2 cellular contexts compared by ENCODE assay signal in genomic region chr12:71216725-71217579, GRCh38.
TF ChIP-seq lines count a peak whose summit lies in the region.

No MANE protein-coding gene starts in this region.

TF ChIP-seq in K562, 482 proteins besides CTCF, POLR2A, EP300 and RAD21 (continued from another document and continues in another):
- TF ChIP-seq TEAD4 (IDR thresholded peaks at IDR 0.05; ENCODE audit: low read length) (peak; percentile 36; the same call in 1 of the 2 replicates), TEAD4 (CRISPR knock-in tag; IDR thresholded peaks at IDR 0.05; ENCODE audit: borderline replicate concordance) (no peak), PATZ1 (CRISPR knock-in tag; IDR thresholded peaks at IDR 0.05; ENCODE audit: borderline replicate concordance) (no peak), CREM (IDR thresholded peaks at IDR 0.05; ENCODE audit: low read depth) (0 out of 2 replicates have a peak, but pooled peaks have one; percentile 15), CXXC5 (CRISPR knock-in tag; IDR thresholded peaks at IDR 0.05) (no peak), ZNF639 (CRISPR knock-in tag; conservative IDR thresholded peaks at IDR 0.05 in 1 of 2, IDR thresholded peaks at IDR 0.05 in 1 of 2) (no peak), FOXA1 (IDR thresholded peaks at IDR 0.05; ENCODE audit: borderline replicate concordance) (no peak), FOS (IDR thresholded peaks at IDR 0.05; ENCODE audit: extremely low read depth, insufficient read length) (no peak), DEAF1 (CRISPR knock-in tag; IDR thresholded peaks at IDR 0.05) (peak; percentile 85), CGGBP1 (CRISPR knock-in tag; IDR thresholded peaks at IDR 0.05) (no peak), NFATC3 (IDR thresholded peaks at IDR 0.05) (no peak), ZNF551 (CRISPR knock-in tag; IDR thresholded peaks at IDR 0.05) (no peak), XRCC3 (IDR thresholded peaks at IDR 0.05) (no peak), MTF1 (CRISPR knock-in tag; IDR thresholded peaks at IDR 0.05; ENCODE audit: borderline replicate concordance) (no peak), TBL1XR1 (IDR thresholded peaks at IDR 0.05; ENCODE audit: low read length in 2 of 2) (peak in 1 of 2 experiments; percentile 12; a peak in 1 of 4 replicates), ZNF512 (tag; IDR thresholded peaks at IDR 0.05) (no peak)
- TF ChIP-seq, protein P1, sequence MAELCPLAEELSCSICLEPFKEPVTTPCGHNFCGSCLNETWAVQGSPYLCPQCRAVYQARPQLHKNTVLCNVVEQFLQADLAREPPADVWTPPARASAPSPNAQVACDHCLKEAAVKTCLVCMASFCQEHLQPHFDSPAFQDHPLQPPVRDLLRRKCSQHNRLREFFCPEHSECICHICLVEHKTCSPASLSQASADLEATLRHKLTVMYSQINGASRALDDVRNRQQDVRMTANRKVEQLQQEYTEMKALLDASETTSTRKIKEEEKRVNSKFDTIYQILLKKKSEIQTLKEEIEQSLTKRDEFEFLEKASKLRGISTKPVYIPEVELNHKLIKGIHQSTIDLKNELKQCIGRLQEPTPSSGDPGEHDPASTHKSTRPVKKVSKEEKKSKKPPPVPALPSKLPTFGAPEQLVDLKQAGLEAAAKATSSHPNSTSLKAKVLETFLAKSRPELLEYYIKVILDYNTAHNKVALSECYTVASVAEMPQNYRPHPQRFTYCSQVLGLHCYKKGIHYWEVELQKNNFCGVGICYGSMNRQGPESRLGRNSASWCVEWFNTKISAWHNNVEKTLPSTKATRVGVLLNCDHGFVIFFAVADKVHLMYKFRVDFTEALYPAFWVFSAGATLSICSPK (IDR thresholded peaks at IDR 0.05; ENCODE audit: borderline replicate concordance): no peak

TF ChIP-seq in liver, 16 proteins besides CTCF, POLR2A, EP300 and RAD21 (continued from another document):
- no peak for TF ChIP-seq REST (IDR thresholded peaks at IDR 0.05)
- TF ChIP-seq GABPA (IDR thresholded peaks at IDR 0.05 in 1 of 2, conservative IDR thresholded peaks at IDR 0.05 in 1 of 2): no peak
- no peak for TF ChIP-seq FOXA1 (IDR thresholded peaks at IDR 0.05)
- TF ChIP-seq, protein P2, sequence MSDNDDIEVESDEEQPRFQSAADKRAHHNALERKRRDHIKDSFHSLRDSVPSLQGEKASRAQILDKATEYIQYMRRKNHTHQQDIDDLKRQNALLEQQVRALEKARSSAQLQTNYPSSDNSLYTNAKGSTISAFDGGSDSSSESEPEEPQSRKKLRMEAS (IDR thresholded peaks at IDR 0.05): no peak
- no peak for TF ChIP-seq FOXA2 (IDR thresholded peaks at IDR 0.05)
- TF ChIP-seq SP1 (IDR thresholded peaks at IDR 0.05): no peak
- no peak for TF ChIP-seq HNF4G (IDR thresholded peaks at IDR 0.05)
- no peak for TF ChIP-seq YY1 (IDR thresholded peaks at IDR 0.05)
- no peak for TF ChIP-seq JUND (IDR thresholded peaks at IDR 0.05)
- no peak for TF ChIP-seq RXRA (IDR thresholded peaks at IDR 0.05)
